Comparison of ENCODE assay signal across 13 cellular contexts in genomic region chr7:139772115-139772514, GRCh38. TPM values are rescaled to one million over a fixed set of nuclear protein-coding genes. Genes with fewer than 3 reads are reported as not detected.
DNase-seq lines count a peak whose midpoint lies in the region; ATAC-seq, FAIRE-seq and TF ChIP-seq lines count a peak whose summit lies in the region.
"Had no signal": no experiment of that assay in that cellular context is flagged by ENCODE, and none has a peak within 500 bp of the region (broad histone marks: within the 10 kb centered on the region; RNA-seq: fewer than 3 reads in every experiment).

No MANE protein-coding gene starts in this region.

- TF ChIP-seq POLR2A in body of pancreas (IDR thresholded peaks at IDR 0.05) (no peak), HepG2 (IDR thresholded peaks at IDR 0.05; ENCODE audit: insufficient read depth in 1 of 2, low read depth in 2 of 2, low read length in 2 of 2) (no peak)

- peak overlapping the region; percentile 69 for H3K4me3 Mint-ChIP-seq in type B pancreatic cell
- H3K4me3 Mint-ChIP-seq: central memory CD8-positive, alpha-beta T cell had no signal

- ATAC-seq in body of pancreas (peak; percentile 54), HepG2 (peak; percentile 44)

- CTCF ChIA-PET in HepG2 (lab: Yijun Ruan, JAX; ENCODE audit: low intra/inter-chr PET ratio, low total read pairs) = no interaction called here

- no peak for TF ChIP-seq CTCF in body of pancreas (IDR thresholded peaks at IDR 0.05)
- no peak for TF ChIP-seq CTCF in HepG2 (CRISPR knock-in tag; IDR thresholded peaks at IDR 0.05)
- no peak for TF ChIP-seq CTCF in type B pancreatic cell (conservative IDR thresholded peaks at IDR 0.05)

- H3K4me1 ChIP-seq in body of pancreas = peaks cover 72% of the 10 kb centered on the region
- peaks cover 75% of the 10 kb centered on the region for H3K4me1 ChIP-seq in HepG2 (ENCODE audit: insufficient read depth, low read length)

- peak; percentile 19 to 34 for DNase-seq in NCI-H526 (lab: John Stamatoyannopoulos, UW)
- no peak for DNase-seq in NCI-H526 treated with DMSO at 0.1 percent for 48 hours (lab: John Stamatoyannopoulos, UW)
- DNase-seq in body of pancreas = peak; percentile 37 to 62 (median 42)
- DNase-seq in HepG2 (ENCODE audit: low spot score) = peak; percentile 65
- DNase-seq in type B pancreatic cell (ENCODE audit: extremely low spot score, unreplicated experiment) = no peak
- no peak for DNase-seq in GM19239 (ENCODE audit: insufficient read length, low spot score)
- no peak for DNase-seq in stimulated activated CD4-positive, alpha-beta T cell treated with anti-CD3 and anti-CD28 coated beads, Interleukin-4, amount 100 ng/mL, for 4 hours
- no peak for DNase-seq in activated gamma-delta T cell (lab: John Stamatoyannopoulos, UW)
- DNase-seq: activated CD4-positive, alpha-beta T cell treated with anti-CD3 and anti-CD28 coated beads, Interleukin-2, amount 50 U/mL, for 1 hour; NCI-H1417 treated with DMSO at 0.1 percent for 48 hours had no signal

- H3K27ac ChIP-seq in body of pancreas (peak overlapping the region in 3 of 4 donors; percentile 44 to 78 (median 67)), HepG2 (ENCODE audit: extremely low read length, insufficient read depth, low read length) (peak overlapping the region; percentile 24)

- no peaks in the 10 kb centered on the region for H3K27me3 Mint-ChIP-seq in type B pancreatic cell
- H3K27me3 Mint-ChIP-seq: central memory CD8-positive, alpha-beta T cell had no signal

- TF ChIP-seq RAD21 in HepG2 (CRISPR knock-in tag; IDR thresholded peaks at IDR 0.05) = no peak

- TF ChIP-seq EP300 in HepG2 (IDR thresholded peaks at IDR 0.05; ENCODE audit: low read depth in 2 of 2, low read length in 2 of 2) (no peak), HepG2 (CRISPR knock-in tag; IDR thresholded peaks at IDR 0.05; ENCODE audit: borderline replicate concordance) (no peak)

- no peak overlapping the region for H3K9ac ChIP-seq in HepG2 (ENCODE audit: insufficient read depth, low read depth, low read length)

- H3K36me3 Mint-ChIP-seq in type B pancreatic cell = peaks cover 12% of the 10 kb centered on the region

- H4K20me1 ChIP-seq in HepG2 (ENCODE audit: insufficient read depth, low read length) = peaks cover 28% of the 10 kb centered on the region

- no TSS peak for BruUV-seq in HepG2 (replicated peaks; lab: Mats Ljungman, UMichigan)

- H2AFZ ChIP-seq in HepG2 (ENCODE audit: low read length) = no peak overlapping the region
- H2AFZ ChIP-seq: GM23248 had no signal

- H3K4me2 ChIP-seq in HepG2 (ENCODE audit: low read depth, low read length) = peak overlapping the region; percentile 31

- H3K79me2 ChIP-seq in HepG2 (ENCODE audit: insufficient read depth, low read length) = peaks cover 100% of the 10 kb centered on the region

- H3K27me3 ChIP-seq in body of pancreas (no peaks in the 10 kb centered on the region), HepG2 (ENCODE audit: control insufficient read depth in 1 of 2, insufficient read depth in 2 of 2, low read length in 2 of 2) (no peaks in the 10 kb centered on the region; a peak in 1 of 5 replicates)

- peak overlapping the region; percentile 98 for H3K27ac Mint-ChIP-seq in type B pancreatic cell
- H3K27ac Mint-ChIP-seq: activated T-helper 2 cell treated with anti-CD3 and anti-CD28 coated beads, Interferon-gamma antibody, Interleukin-2, Interleukin-4, amounts not matched to agents 10 μg/mL and 5 μg/mL and 100 μg/mL, durations not matched to agents 14 hours and 24 hours and 36 hours had no signal

- intact Hi-C loops in body of pancreas (cut with DNase I) (loop anchor here (10.0 kb wide), 1 partner anchor 127 kb away; no protein-coding TSS in a partner anchor), HepG2 (cut with micrococcal nuclease; ENCODE audit: unreplicated experiment) (loop anchor here (2.0 kb wide), 1 partner anchor 33 kb away; no protein-coding TSS in a partner anchor)

- H3K9me3 Mint-ChIP-seq in type B pancreatic cell = no peaks in the 10 kb centered on the region
- H3K9me3 Mint-ChIP-seq: activated T-helper 2 cell treated with anti-CD3 and anti-CD28 coated beads, Interferon-gamma antibody, Interleukin-2, Interleukin-4, amounts not matched to agents 10 μg/mL and 5 μg/mL and 100 μg/mL, durations not matched to agents 14 hours and 24 hours and 36 hours; central memory CD8-positive, alpha-beta T cell had no signal

- in situ Hi-C loops in HepG2 (cut with HindIII; ENCODE audit: extremely low pct_ligation_motif_present, low pct_unique_long_range_greater_than_20kb) = loop anchor here (10.0 kb wide), 1 partner anchor 127 kb away; no protein-coding TSS in a partner anchor

- peaks cover 75% of the 10 kb centered on the region for H3K4me1 Mint-ChIP-seq in type B pancreatic cell (ENCODE audit: unreplicated experiment)

- 12 to 30% methylated on average over 7 of the region's 7 CpGs for WGBS in body of pancreas, 2 donors
- 25% methylated on average over 7 of the region's 7 CpGs for WGBS in HepG2 (ENCODE audit: low lambda C conversion rate)

- H3K9me3 ChIP-seq in body of pancreas (no peaks in the 10 kb centered on the region), HepG2 (ENCODE audit: low read length) (no peaks in the 10 kb centered on the region)

- FAIRE-seq in HepG2 (lab: Jason Lieb, UNC) (peak; percentile 50), GM19239 (lab: Jason Lieb, UNC) (no peak)

- H3K4me3 ChIP-seq in body of pancreas (no peak overlapping the region), HepG2 (replicated peaks in 1 of 3; ENCODE audit: insufficient read depth in 1 of 3, low read depth in 2 of 3, low read length in 3 of 3) (no peak overlapping the region)

- POLR2A ChIA-PET in HepG2 (lab: Yijun Ruan, JAX) = no interaction called here

- H3K36me3 ChIP-seq in body of pancreas (replicated peaks in 1 of 2; ENCODE audit: insufficient read depth in 1 of 2, low read depth in 2 of 2) = no peaks in the 10 kb centered on the region
- peaks cover 12 to 31% of the 10 kb centered on the region in 2 experiments for H3K36me3 ChIP-seq in HepG2 (replicated peaks in 1 of 2; ENCODE audit: control insufficient read depth in 1 of 2, insufficient read depth in 2 of 2, low read length in 2 of 2)

TF ChIP-seq in HepG2, 621 proteins besides CTCF, POLR2A, EP300 and RAD21 (continues in another document):
- peak; percentile 90 for TF ChIP-seq CEBPG (CRISPR knock-in tag; IDR thresholded peaks at IDR 0.05)
- no peak for TF ChIP-seq TBX2 (CRISPR knock-in tag; IDR thresholded peaks at IDR 0.05; ENCODE audit: borderline replicate concordance)
- TF ChIP-seq KLF11 (CRISPR knock-in tag; IDR thresholded peaks at IDR 0.05) = no peak
- TF ChIP-seq ZNF17 (CRISPR knock-in tag; IDR thresholded peaks at IDR 0.05) = no peak

RNA-seq across cellular contexts. Expression of gene HIPK2, which starts 5.7 kb away (rescaled TPM):
- total RNA-seq in body of pancreas (10 to 100 TPM; 22.1 to 26.4 TPM), HepG2 (2016; rRNA removed; fragmentation: Illumina TruSeq; extraction: Trizol) (14.4 and 25.9 TPM in 2 replicates), type B pancreatic cell (ENCODE audit: low replicate concordance) (84.7 and 89.1 TPM in 2 replicates)
- total RNA-seq in HepG2 (2016; cell fraction: cytosol; rRNA removed; fragmentation: Illumina TruSeq; extraction: Trizol; ENCODE audit: low read depth) = 38.1 and 38.4 TPM in 2 replicates
- 13.8 and 20.2 TPM in 2 replicates for total RNA-seq in HepG2 (2016; cell fraction: insoluble cytoplasmic fraction; rRNA removed; fragmentation: Illumina TruSeq; extraction: Trizol)
- total RNA-seq in HepG2 (2016; cell fraction: membrane; rRNA removed; fragmentation: Illumina TruSeq; extraction: Trizol) = 26.7 and 27.9 TPM in 2 replicates
- total RNA-seq in HepG2 (2016; cell fraction: nucleus; rRNA removed; fragmentation: Illumina TruSeq; extraction: Trizol) = 19.7 and 24.5 TPM in 2 replicates
- polyA plus RNA-seq in HepG2 (2011; rRNA removed) = 17.0 and 20.2 TPM in 2 replicates
- 11.5 and 11.7 TPM in 2 replicates for polyA plus RNA-seq in HepG2 (2011; cell fraction: cytosol; rRNA removed)
- polyA plus RNA-seq in HepG2 (2011; cell fraction: nucleus; rRNA removed) = 34.6 and 39.9 TPM in 2 replicates
- 18.0 and 18.2 TPM in 2 replicates for polyA plus RNA-seq in HepG2 (2012)
- polyA plus RNA-seq in HepG2 (2016; cell fraction: cytosol; fragmentation: Illumina TruSeq; extraction: Trizol; ENCODE audit: low read depth) = 2.4 and 2.9 TPM in 2 replicates
- polyA plus RNA-seq in HepG2 (2016; cell fraction: insoluble cytoplasmic fraction; fragmentation: Illumina TruSeq; extraction: Trizol; ENCODE audit: low read depth) = 15.0 and 20.1 TPM in 2 replicates
- polyA plus RNA-seq in HepG2 (2016; cell fraction: membrane; fragmentation: Illumina TruSeq; extraction: Trizol; ENCODE audit: low read depth) = 5.5 and 6.5 TPM in 2 replicates
- polyA plus RNA-seq in HepG2 (2016; cell fraction: nucleus; fragmentation: Illumina TruSeq; extraction: Trizol; ENCODE audit: insufficient read depth, low read depth) = 17.7 and 18.3 TPM in 2 replicates
- polyA minus RNA-seq in HepG2 (2011; rRNA and poly(A)+ RNA removed; ENCODE audit: low replicate concordance) = 10.5 and 48.8 TPM in 2 replicates
- 29.2 and 34.4 TPM in 2 replicates for polyA minus RNA-seq in HepG2 (2011; cell fraction: cytosol; rRNA and poly(A)+ RNA removed)
- 29.6 and 32.6 TPM in 2 replicates for polyA minus RNA-seq in HepG2 (2011; cell fraction: nucleus; rRNA and poly(A)+ RNA removed)

RNA-seq across cellular contexts. Expression of gene TBXAS1, which starts 56.9 kb away (rescaled TPM):
- total RNA-seq in body of pancreas = 10 to 100 TPM in 1 of 2 donors, 1 to 10 TPM in 1; 3.6 to 10.6 TPM
- 4.0 and 6.1 TPM in 2 replicates for total RNA-seq in HepG2 (2016; rRNA removed; fragmentation: Illumina TruSeq; extraction: Trizol)
- 6.2 and 7.7 TPM in 2 replicates for total RNA-seq in HepG2 (2016; cell fraction: cytosol; rRNA removed; fragmentation: Illumina TruSeq; extraction: Trizol; ENCODE audit: low read depth)
- 4.0 and 4.2 TPM in 2 replicates for total RNA-seq in HepG2 (2016; cell fraction: insoluble cytoplasmic fraction; rRNA removed; fragmentation: Illumina TruSeq; extraction: Trizol)
- total RNA-seq in HepG2 (2016; cell fraction: membrane; rRNA removed; fragmentation: Illumina TruSeq; extraction: Trizol) = 6.2 and 7.7 TPM in 2 replicates
- 5.0 and 7.0 TPM in 2 replicates for total RNA-seq in HepG2 (2016; cell fraction: nucleus; rRNA removed; fragmentation: Illumina TruSeq; extraction: Trizol)
- 4.9 and 6.6 TPM in 2 replicates for polyA plus RNA-seq in HepG2 (2011; rRNA removed)
- 4.4 and 4.6 TPM in 2 replicates for polyA plus RNA-seq in HepG2 (2011; cell fraction: cytosol; rRNA removed)
- 5.3 and 6.9 TPM in 2 replicates for polyA plus RNA-seq in HepG2 (2011; cell fraction: nucleus; rRNA removed)
- 2.7 and 3.4 TPM in 2 replicates for polyA plus RNA-seq in HepG2 (2012)
- polyA plus RNA-seq in HepG2 (2016; cell fraction: cytosol; fragmentation: Illumina TruSeq; extraction: Trizol; ENCODE audit: low read depth) = 5.8 and 8.1 TPM in 2 replicates
- polyA plus RNA-seq in HepG2 (2016; cell fraction: insoluble cytoplasmic fraction; fragmentation: Illumina TruSeq; extraction: Trizol; ENCODE audit: low read depth) = 3.9 and 4.1 TPM in 2 replicates
- 5.9 and 6.2 TPM in 2 replicates for polyA plus RNA-seq in HepG2 (2016; cell fraction: membrane; fragmentation: Illumina TruSeq; extraction: Trizol; ENCODE audit: low read depth)
- polyA plus RNA-seq in HepG2 (2016; cell fraction: nucleus; fragmentation: Illumina TruSeq; extraction: Trizol; ENCODE audit: insufficient read depth, low read depth) = 3.4 and 12.1 TPM in 2 replicates
- polyA minus RNA-seq in HepG2 (2011; rRNA and poly(A)+ RNA removed; ENCODE audit: low replicate concordance) = 0.23 and 7.4 TPM in 2 replicates
- 1.5 and 3.0 TPM in 2 replicates for polyA minus RNA-seq in HepG2 (2011; cell fraction: cytosol; rRNA and poly(A)+ RNA removed)
- 6.3 and 9.0 TPM in 2 replicates for polyA minus RNA-seq in HepG2 (2011; cell fraction: nucleus; rRNA and poly(A)+ RNA removed)
- total RNA-seq in type B pancreatic cell (ENCODE audit: low replicate concordance) = 4.2 and 5.8 TPM in 2 replicates
- total RNA-seq: GM23248 had no signal

Comparison
In these comparisons a context has a peak if more than half of its experiments do, and no peak if none do; other contexts are left out.
1. DNase-seq: peak in NCI-H526 (2 of 2), body of pancreas (4 of 4) and HepG2 (single experiment); none in NCI-H526 treated with DMSO at 0.1 percent for 48 hours (single experiment), type B pancreatic cell (single experiment), GM19239 (single experiment), stimulated activated CD4-positive, alpha-beta T cell treated with anti-CD3 and anti-CD28 coated beads, Interleukin-4, amount 100 ng/mL, for 4 hours (0 of 2) and activated gamma-delta T cell (single experiment).